ENCODE assay signal across 8 cellular contexts in genomic region chr9:113675475-113675941, GRCh38.
DNase-seq lines count a peak whose midpoint lies in the region; ATAC-seq and TF ChIP-seq lines count a peak whose summit lies in the region.

No MANE protein-coding gene starts in this region.

- no peaks in the 10 kb centered on the region for H3K9me3 Mint-ChIP-seq in chondrocyte (ENCODE audit: low read depth)

- peaks cover 37% of the 10 kb centered on the region for H3K4me1 ChIP-seq in mesodermal cell (ENCODE audit: control insufficient read depth, insufficient read depth, low read length, poor library complexity, severe bottlenecking)

- peak; percentile 75 for DNase-seq in ACHN
- DNase-seq in Kasumi-1 (lab: John Stamatoyannopoulos, UW) = peak; percentile 74 to 75
- no peak for DNase-seq in chondrocyte (ENCODE audit: low spot score)
- DNase-seq in activated CD4-positive, alpha-beta T cell treated with anti-CD3 and anti-CD28 coated beads, Interleukin-2, amount 50 U/mL, for 48 hours = no peak

- peak overlapping the region; percentile 15 for H3K4me3 Mint-ChIP-seq in chondrocyte (ENCODE audit: unreplicated experiment)

- no peaks in the 10 kb centered on the region for H3K9me3 ChIP-seq in mesodermal cell (ENCODE audit: control insufficient read depth, low read length)

- 80 to 87% methylated on average over 6 of the region's 10 CpGs for WGBS in mesodermal cell (ENCODE audit: insufficient coverage in 2 of 2), 2 experiments

- peak; percentile 39 for TF ChIP-seq CTCF in chondrocyte (IDR thresholded peaks at IDR 0.05)

- no peaks in the 10 kb centered on the region for H3K36me3 Mint-ChIP-seq in chondrocyte (ENCODE audit: low read depth)

- in situ Hi-C loops in ACHN (cut with HindIII; ENCODE audit: low pct_ligation_motif_present, low pct_unique_long_range_greater_than_20kb, low sequenced_read_pairs) = no loop called here

- no peaks in the 10 kb centered on the region for H3K36me3 ChIP-seq in mesodermal cell (ENCODE audit: control insufficient read depth, insufficient read depth, low read length)

- H3K4me3 ChIP-seq in mesodermal cell (ENCODE audit: extremely low read depth, insufficient read depth, low read length, poor library complexity, severe bottlenecking) = no peak overlapping the region

- H3K27ac ChIP-seq in mesodermal cell (ENCODE audit: low read depth, low read length, severe bottlenecking) = peak overlapping the region; percentile 72

- H3K27ac Mint-ChIP-seq in chondrocyte (ENCODE audit: unreplicated experiment) = peak overlapping the region; percentile 89

- ATAC-seq in GM21737 (IDR thresholded peaks at IDR 0.05; ENCODE audit: unreplicated experiment) (no peak), GM19324 (IDR thresholded peaks at IDR 0.05; ENCODE audit: low FRiP score, unreplicated experiment) (no peak), GM21717 (IDR thresholded peaks at IDR 0.05; ENCODE audit: unreplicated experiment) (no peak)

- H3K4me1 Mint-ChIP-seq in chondrocyte (ENCODE audit: low read depth) = peaks cover 27% of the 10 kb centered on the region

- H3K27me3 Mint-ChIP-seq in chondrocyte (ENCODE audit: low read depth) = peaks cover 5% of the 10 kb centered on the region

Comparison
In these comparisons a context has a peak if more than half of its experiments do, and no peak if none do; other contexts are left out.
1. DNase-seq: peak in ACHN (single experiment) and Kasumi-1 (2 of 2); none in chondrocyte (single experiment) and activated CD4-positive, alpha-beta T cell treated with anti-CD3 and anti-CD28 coated beads, Interleukin-2, amount 50 U/mL, for 48 hours (0 of 2).